1 cellular context compared by ENCODE assay signal in the genomic region with DNA sequence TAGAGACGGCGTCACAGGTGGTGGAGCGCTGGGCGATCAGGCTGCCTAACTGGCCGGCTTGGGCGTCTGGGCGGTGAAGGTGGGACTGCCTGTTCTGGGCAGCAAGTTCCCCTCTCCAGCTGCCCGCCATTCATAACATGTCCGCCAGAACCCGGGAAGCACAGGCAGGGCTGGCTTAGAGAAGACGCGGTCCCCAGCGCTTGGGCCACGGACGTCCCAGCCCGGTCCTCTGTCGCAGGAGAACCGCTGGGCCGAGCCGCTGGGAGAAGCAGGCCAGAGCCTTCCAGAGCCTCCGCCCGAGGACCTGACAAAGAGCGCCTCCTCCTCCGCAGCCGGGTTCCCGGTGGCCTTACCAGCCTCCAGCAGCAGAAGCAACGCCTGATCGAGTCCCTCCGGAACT.
TF ChIP-seq lines count a peak whose summit lies in the region.

No MANE protein-coding gene starts in this region.

TF ChIP-seq in K562, 482 proteins besides CTCF, POLR2A, EP300 and RAD21:
- TF ChIP-seq, protein P1, sequence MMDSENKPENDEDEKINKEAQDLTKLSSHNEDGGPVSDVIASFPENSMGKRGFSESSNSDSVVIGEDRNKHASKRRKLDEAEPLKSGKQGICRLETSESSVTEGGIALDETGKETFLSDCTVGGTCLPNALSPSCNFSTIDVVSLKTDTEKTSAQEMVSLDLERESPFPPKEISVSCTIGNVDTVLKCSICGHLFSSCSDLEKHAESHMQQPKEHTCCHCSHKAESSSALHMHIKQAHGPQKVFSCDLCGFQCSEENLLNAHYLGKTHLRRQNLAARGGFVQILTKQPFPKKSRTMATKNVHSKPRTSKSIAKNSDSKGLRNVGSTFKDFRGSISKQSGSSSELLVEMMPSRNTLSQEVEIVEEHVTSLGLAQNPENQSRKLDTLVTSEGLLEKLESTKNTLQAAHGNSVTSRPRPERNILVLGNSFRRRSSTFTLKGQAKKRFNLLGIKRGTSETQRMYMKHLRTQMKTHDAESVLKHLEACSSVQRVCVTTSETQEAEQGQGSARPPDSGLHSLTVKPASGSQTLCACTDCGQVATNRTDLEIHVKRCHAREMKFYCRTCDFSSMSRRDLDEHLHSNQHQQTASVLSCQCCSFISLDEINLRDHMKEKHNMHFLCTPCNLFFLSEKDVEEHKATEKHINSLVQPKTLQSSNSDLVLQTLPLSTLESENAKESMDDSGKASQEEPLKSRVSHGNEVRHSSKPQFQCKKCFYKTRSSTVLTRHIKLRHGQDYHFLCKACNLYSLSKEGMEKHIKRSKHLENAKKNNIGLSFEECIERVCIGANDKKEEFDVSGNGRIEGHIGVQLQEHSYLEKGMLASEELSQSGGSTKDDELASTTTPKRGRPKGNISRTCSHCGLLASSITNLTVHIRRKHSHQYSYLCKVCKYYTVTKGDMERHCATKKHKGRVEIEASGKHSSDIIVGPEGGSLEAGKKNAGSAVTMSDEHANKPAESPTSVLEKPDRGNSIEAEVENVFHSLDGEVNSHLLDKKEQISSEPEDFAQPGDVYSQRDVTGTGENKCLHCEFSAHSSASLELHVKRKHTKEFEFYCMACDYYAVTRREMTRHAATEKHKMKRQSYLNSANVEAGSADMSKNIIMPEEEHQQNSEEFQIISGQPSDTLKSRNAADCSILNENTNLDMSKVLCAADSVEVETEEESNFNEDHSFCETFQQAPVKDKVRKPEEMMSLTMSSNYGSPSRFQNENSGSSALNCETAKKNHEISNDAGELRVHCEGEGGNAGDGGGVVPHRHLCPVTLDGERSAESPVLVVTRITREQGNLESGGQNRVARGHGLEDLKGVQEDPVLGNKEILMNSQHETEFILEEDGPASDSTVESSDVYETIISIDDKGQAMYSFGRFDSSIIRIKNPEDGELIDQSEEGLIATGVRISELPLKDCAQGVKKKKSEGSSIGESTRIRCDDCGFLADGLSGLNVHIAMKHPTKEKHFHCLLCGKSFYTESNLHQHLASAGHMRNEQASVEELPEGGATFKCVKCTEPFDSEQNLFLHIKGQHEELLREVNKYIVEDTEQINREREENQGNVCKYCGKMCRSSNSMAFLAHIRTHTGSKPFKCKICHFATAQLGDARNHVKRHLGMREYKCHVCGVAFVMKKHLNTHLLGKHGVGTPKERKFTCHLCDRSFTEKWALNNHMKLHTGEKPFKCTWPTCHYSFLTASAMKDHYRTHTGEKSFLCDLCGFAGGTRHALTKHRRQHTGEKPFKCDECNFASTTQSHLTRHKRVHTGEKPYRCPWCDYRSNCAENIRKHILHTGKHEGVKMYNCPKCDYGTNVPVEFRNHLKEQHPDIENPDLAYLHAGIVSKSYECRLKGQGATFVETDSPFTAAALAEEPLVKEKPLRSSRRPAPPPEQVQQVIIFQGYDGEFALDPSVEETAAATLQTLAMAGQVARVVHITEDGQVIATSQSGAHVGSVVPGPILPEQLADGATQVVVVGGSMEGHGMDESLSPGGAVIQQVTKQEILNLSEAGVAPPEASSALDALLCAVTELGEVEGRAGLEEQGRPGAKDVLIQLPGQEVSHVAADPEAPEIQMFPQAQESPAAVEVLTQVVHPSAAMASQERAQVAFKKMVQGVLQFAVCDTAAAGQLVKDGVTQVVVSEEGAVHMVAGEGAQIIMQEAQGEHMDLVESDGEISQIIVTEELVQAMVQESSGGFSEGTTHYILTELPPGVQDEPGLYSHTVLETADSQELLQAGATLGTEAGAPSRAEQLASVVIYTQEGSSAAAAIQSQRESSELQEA (IDR thresholded peaks at IDR 0.05; ENCODE audit: low read depth): no peak
- no peak for TF ChIP-seq KDM5B (IDR thresholded peaks at IDR 0.05; ENCODE audit: insufficient replicate concordance, low read depth, low read length)
- TF ChIP-seq ZNF507 (tag; conservative IDR thresholded peaks at IDR 0.05): no peak
- TF ChIP-seq SAFB2 (IDR thresholded peaks at IDR 0.05; ENCODE audit: borderline replicate concordance, low read depth, low read length, severe bottlenecking): no peak
